In the genomic region with DNA sequence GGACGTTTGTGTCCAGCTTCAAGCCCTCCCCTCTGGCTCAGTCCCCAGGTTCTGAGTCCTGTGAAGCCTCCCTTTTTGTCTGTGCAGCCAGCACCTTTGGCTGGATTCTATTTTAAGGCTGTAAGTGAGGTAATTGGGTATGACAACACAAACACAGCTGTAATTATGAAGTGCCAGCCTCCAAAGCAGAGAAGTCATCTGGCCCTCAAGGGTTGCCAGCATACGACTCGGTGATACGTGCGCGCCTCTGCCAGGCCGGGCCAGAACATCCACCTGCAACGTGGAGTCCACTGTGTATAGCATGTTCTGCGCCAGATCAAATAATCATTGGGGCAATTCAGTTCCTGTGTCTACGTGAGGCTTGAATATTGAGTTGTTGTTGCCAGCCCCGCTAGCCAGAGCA, we compare ENCODE assay signal across 2 cellular contexts.
TF ChIP-seq lines count a peak whose summit lies in the region.

No MANE protein-coding gene starts in this region.

TF ChIP-seq in H1, 55 proteins besides CTCF, POLR2A, EP300 and RAD21:
- no peak for TF ChIP-seq SUZ12 (IDR thresholded peaks at IDR 0.05; ENCODE audit: low read length)
- TF ChIP-seq SIN3A (conservative IDR thresholded peaks at IDR 0.05 in 1 of 2, IDR thresholded peaks at IDR 0.05 in 1 of 2; ENCODE audit: low read depth in 1 of 2, low read length in 2 of 2) = no peak
- TF ChIP-seq SIRT6 (IDR thresholded peaks at IDR 0.05; ENCODE audit: low read length) = no peak
- no peak for TF ChIP-seq TCF12 (IDR thresholded peaks at IDR 0.05; ENCODE audit: low read depth, low read length)
- no peak for TF ChIP-seq NRF1 (IDR thresholded peaks at IDR 0.05; ENCODE audit: low read depth, low read length)

TF ChIP-seq in WTC11, 78 proteins besides CTCF, POLR2A, EP300 and RAD21:
- TF ChIP-seq, protein P1, sequence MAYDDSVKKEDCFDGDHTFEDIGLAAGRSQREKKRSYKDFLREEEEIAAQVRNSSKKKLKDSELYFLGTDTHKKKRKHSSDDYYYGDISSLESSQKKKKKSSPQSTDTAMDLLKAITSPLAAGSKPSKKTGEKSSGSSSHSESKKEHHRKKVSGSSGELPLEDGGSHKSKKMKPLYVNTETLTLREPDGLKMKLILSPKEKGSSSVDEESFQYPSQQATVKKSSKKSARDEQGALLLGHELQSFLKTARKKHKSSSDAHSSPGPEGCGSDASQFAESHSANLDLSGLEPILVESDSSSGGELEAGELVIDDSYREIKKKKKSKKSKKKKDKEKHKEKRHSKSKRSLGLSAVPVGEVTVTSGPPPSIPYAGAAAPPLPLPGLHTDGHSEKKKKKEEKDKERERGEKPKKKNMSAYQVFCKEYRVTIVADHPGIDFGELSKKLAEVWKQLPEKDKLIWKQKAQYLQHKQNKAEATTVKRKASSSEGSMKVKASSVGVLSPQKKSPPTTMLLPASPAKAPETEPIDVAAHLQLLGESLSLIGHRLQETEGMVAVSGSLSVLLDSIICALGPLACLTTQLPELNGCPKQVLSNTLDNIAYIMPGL (CRISPR knock-in tag; IDR thresholded peaks at IDR 0.05) = no peak
- TF ChIP-seq GRHL2 (CRISPR knock-in tag; IDR thresholded peaks at IDR 0.05; ENCODE audit: insufficient replicate concordance, severe bottlenecking) (no peak), ATF6 (CRISPR knock-in tag; IDR thresholded peaks at IDR 0.05) (no peak), E2F5 (CRISPR knock-in tag; IDR thresholded peaks at IDR 0.05) (no peak), ZBTB21 (CRISPR knock-in tag; IDR thresholded peaks at IDR 0.05; ENCODE audit: borderline replicate concordance) (no peak), ARID4B (CRISPR knock-in tag; IDR thresholded peaks at IDR 0.05; ENCODE audit: borderline replicate concordance) (no peak), MLX (CRISPR knock-in tag; IDR thresholded peaks at IDR 0.05) (no peak)
- TF ChIP-seq, protein P2, sequence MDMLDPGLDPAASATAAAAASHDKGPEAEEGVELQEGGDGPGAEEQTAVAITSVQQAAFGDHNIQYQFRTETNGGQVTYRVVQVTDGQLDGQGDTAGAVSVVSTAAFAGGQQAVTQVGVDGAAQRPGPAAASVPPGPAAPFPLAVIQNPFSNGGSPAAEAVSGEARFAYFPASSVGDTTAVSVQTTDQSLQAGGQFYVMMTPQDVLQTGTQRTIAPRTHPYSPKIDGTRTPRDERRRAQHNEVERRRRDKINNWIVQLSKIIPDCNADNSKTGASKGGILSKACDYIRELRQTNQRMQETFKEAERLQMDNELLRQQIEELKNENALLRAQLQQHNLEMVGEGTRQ (CRISPR knock-in tag; IDR thresholded peaks at IDR 0.05) = no peak
- TF ChIP-seq, protein P3, sequence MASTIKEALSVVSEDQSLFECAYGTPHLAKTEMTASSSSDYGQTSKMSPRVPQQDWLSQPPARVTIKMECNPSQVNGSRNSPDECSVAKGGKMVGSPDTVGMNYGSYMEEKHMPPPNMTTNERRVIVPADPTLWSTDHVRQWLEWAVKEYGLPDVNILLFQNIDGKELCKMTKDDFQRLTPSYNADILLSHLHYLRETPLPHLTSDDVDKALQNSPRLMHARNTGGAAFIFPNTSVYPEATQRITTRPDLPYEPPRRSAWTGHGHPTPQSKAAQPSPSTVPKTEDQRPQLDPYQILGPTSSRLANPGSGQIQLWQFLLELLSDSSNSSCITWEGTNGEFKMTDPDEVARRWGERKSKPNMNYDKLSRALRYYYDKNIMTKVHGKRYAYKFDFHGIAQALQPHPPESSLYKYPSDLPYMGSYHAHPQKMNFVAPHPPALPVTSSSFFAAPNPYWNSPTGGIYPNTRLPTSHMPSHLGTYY (CRISPR knock-in tag; IDR thresholded peaks at IDR 0.05) = no peak
- TF ChIP-seq, protein P4, sequence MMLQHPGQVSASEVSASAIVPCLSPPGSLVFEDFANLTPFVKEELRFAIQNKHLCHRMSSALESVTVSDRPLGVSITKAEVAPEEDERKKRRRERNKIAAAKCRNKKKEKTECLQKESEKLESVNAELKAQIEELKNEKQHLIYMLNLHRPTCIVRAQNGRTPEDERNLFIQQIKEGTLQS (CRISPR knock-in tag; conservative IDR thresholded peaks at IDR 0.05) = no peak
- TF ChIP-seq, protein P5, sequence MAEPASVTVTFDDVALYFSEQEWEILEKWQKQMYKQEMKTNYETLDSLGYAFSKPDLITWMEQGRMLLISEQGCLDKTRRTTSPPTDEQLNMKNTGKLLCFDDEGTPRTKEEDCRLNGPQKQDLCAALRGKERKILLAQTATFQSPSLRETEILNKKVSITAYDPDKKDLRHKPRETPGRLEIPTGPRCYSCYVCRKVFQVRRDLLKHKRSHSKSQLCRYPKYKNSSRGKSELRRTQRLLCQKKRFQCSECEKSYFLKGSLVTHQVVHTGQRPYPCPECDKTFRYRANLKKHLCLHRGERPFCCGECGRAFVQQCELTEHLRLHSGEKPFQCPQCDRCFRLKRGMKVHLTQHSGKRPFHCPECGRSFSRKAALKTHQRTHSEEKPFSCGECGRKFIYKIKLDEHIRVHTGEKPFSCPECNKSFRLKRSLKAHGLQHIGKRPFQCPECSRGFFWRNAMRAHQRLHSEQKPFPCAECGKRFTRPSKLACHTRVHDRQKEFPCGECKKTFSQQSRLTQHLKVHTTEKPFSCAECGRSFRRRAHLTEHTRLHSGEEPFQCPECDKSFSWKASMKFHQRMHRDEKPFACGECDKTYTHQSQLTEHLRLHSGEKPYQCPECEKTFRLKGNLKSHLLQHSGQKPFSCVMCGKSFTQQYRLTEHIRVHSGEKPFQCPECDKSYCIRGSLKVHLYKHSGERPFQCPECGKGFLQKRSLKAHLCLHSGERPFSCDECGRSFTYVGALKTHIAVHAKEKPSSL (CRISPR knock-in tag; conservative IDR thresholded peaks at IDR 0.05) = no peak
TF ChIP-seq in WTC11: peak in this region for 0.
